In genomic region chr4:5713861-5714260, GRCh38 we compare ENCODE assay signal across 24 cellular contexts. TPM values are rescaled to one million over a fixed set of nuclear protein-coding genes. Genes with fewer than 3 reads are reported as not detected.
"Had no signal": no experiment of that assay in that cellular context is flagged by ENCODE, and none has a peak within 500 bp of the region (broad histone marks: within the 10 kb centered on the region; RNA-seq: fewer than 3 reads in every experiment).

No MANE protein-coding gene starts in this region.

- H3K4me2 ChIP-seq: neural progenitor cell had no signal

- H3K4me3 Mint-ChIP-seq: dendritic cell treated with granulocyte-macrophage colony-stimulating factor and Interleukin-4, amounts not matched to agents 40 ng/mL and 50 ng/mL, for 4 days; effector memory CD8-positive, alpha-beta T cell; naive thymus-derived CD8-positive, alpha-beta T cell had no signal

- FAIRE-seq: colon, small intestine, urothelium cell line had no signal

- DNase-seq: effector memory CD8-positive, alpha-beta T cell; esophagus squamous epithelium; foreskin melanocyte; heart left ventricle; hippocampal formation; kidney glomerular epithelial cell; mesendoderm; mucosa of descending colon; naive thymus-derived CD8-positive, alpha-beta T cell; nucleus accumbens; ovary; sigmoid colon; small intestine; stimulated activated CD4-positive, alpha-beta T cell treated with anti-CD3 and anti-CD28 coated beads, Interleukin-12 subunit alpha, Interleukin-12 subunit beta, amount 100 ng/mL, for 4 hours; stimulated activated naive CD4-positive, alpha-beta T cell; stomach; substantia nigra; trophoblast cell had no signal

- H3K4me3 ChIP-seq: esophagus squamous epithelium, heart left ventricle, mucosa of descending colon, neural progenitor cell, ovary, right atrium auricular region, sigmoid colon, stomach had no signal

- H3K36me3 ChIP-seq: neural progenitor cell, ovary, right atrium auricular region, sigmoid colon had no signal

- H3K27ac ChIP-seq: epithelial cell of prostate, esophagus squamous epithelium, heart left ventricle, neural progenitor cell, ovary, right atrium auricular region, sigmoid colon, stomach had no signal

- H3K9me3 ChIP-seq: ovary, sigmoid colon had no signal

- H3K27ac Mint-ChIP-seq: dendritic cell treated with granulocyte-macrophage colony-stimulating factor and Interleukin-4, amounts not matched to agents 40 ng/mL and 50 ng/mL, for 4 days; effector memory CD8-positive, alpha-beta T cell; naive thymus-derived CD8-positive, alpha-beta T cell; neural progenitor cell had no signal

- H3K27me3 ChIP-seq: ovary, right atrium auricular region, sigmoid colon had no signal

- H3K9ac ChIP-seq: neural progenitor cell had no signal

- H3K9me3 Mint-ChIP-seq: effector memory CD8-positive, alpha-beta T cell had no signal

- H2AFZ ChIP-seq: neural progenitor cell had no signal

- ATAC-seq: effector memory CD8-positive, alpha-beta T cell; heart left ventricle; mucosa of descending colon; naive thymus-derived CD8-positive, alpha-beta T cell had no signal

RNA-seq across cellular contexts. Expression of gene EVC, which starts 2.9 kb away (rescaled TPM):
- polyA plus RNA-seq: naive thymus-derived CD8-positive, alpha-beta T cell had no signal
